10 cellular contexts compared by ENCODE assay signal in genomic region chr11:88886796-88887195, GRCh38.
DNase-seq lines count a peak whose midpoint lies in the region; ATAC-seq and TF ChIP-seq lines count a peak whose summit lies in the region.
"Had no signal": no experiment of that assay in that cellular context is flagged by ENCODE, and none has a peak within 500 bp of the region (broad histone marks: within the 10 kb centered on the region; RNA-seq: fewer than 3 reads in every experiment).

No MANE protein-coding gene starts in this region.

- H3K4me3 ChIP-seq in CD4-positive, alpha-beta memory T cell (ENCODE audit: low read length in 2 of 2), result no peak overlapping the region
- no peak overlapping the region for H3K4me3 ChIP-seq in SK-N-MC

- H3K4me1 ChIP-seq in CD4-positive, alpha-beta memory T cell (ENCODE audit: insufficient read depth, low read length), result no peaks in the 10 kb centered on the region

- CTCF ChIA-PET in CD4-positive, alpha-beta memory T cell (lab: Charles Lee; ENCODE audit: partially characterized antibody), result interaction anchor here (0.6 to 2.2 kb wide), 6 partner anchors 91 to 870 kb away, joined by 3 to 12 read pairs (median 4); no protein-coding TSS in a partner anchor

- H3K4me1 Mint-ChIP-seq in CD4-positive, alpha-beta memory T cell, result peaks cover 0 to 2% (median under 1%) of the 10 kb centered on the region in 4 donors
- H3K4me1 Mint-ChIP-seq in endothelial cell (ENCODE audit: unreplicated experiment), result no peaks in the 10 kb centered on the region

- POLR2A ChIA-PET in CD4-positive, alpha-beta memory T cell (lab: Charles Lee; ENCODE audit: partially characterized antibody), result no interaction called here

- H3K27ac Mint-ChIP-seq in CD4-positive, alpha-beta memory T cell, result peak overlapping the region in 1 of 7 donors; percentile 33
- H3K27ac Mint-ChIP-seq in endothelial cell (ENCODE audit: unreplicated experiment), result no peak overlapping the region
- H3K27ac Mint-ChIP-seq: T-helper 1 cell treated with Interleukin-12 subunit alpha and Interleukin-12 subunit beta and Interleukin-4 antibody, amounts not matched to agents 30 μg/mL and 1 μg/mL, for 36 hours had no signal

- in situ Hi-C loops in GM13976 (cut with MboI; ENCODE audit: low sequenced_read_pairs, unreplicated experiment), result loop anchor here (25.0 kb wide), 1 partner anchor 324 kb away; no protein-coding TSS in a partner anchor

- no peak overlapping the region for H3K27ac ChIP-seq in CD4-positive, alpha-beta memory T cell (ENCODE audit: low read depth, low read length)
- no peak overlapping the region for H3K27ac ChIP-seq in SK-N-MC
- H3K27ac ChIP-seq: neutrophil had no signal

- peak; percentile 73 for ATAC-seq in HG03354 (IDR thresholded peaks at IDR 0.05; ENCODE audit: poor library complexity, severe bottlenecking, unreplicated experiment)
- ATAC-seq in stimulated activated naive CD8-positive, alpha-beta T cell treated with anti-CD3 and anti-CD28 coated beads, Interleukin-15, Interleukin-2, amounts not matched to agents 100 U/mL and 50 U/mL, for 24 hours, result no peak
- no peak for ATAC-seq in GM19328 (IDR thresholded peaks at IDR 0.05; ENCODE audit: unreplicated experiment)

- peaks cover 2 to 40% (median 15%) of the 10 kb centered on the region in 8 donors for H3K9me3 Mint-ChIP-seq in CD4-positive, alpha-beta memory T cell
- H3K9me3 Mint-ChIP-seq in endothelial cell (ENCODE audit: unreplicated experiment), result no peaks in the 10 kb centered on the region

- no peaks in the 10 kb centered on the region for H3K27me3 Mint-ChIP-seq in CD4-positive, alpha-beta memory T cell
- no peaks in the 10 kb centered on the region for H3K27me3 Mint-ChIP-seq in endothelial cell (ENCODE audit: unreplicated experiment)

- no peaks in the 10 kb centered on the region for H3K27me3 ChIP-seq in CD4-positive, alpha-beta memory T cell (ENCODE audit: insufficient read depth, low read length)
- H3K27me3 ChIP-seq: neutrophil had no signal

- H3K9me3 ChIP-seq in CD4-positive, alpha-beta memory T cell (ENCODE audit: control insufficient read depth in 1 of 2, low read length in 2 of 2), result no peaks in the 10 kb centered on the region
- no peaks in the 10 kb centered on the region for H3K9me3 ChIP-seq in SK-N-MC (ENCODE audit: low read depth, low read length)
- H3K9me3 ChIP-seq: neutrophil had no signal

- no peaks in the 10 kb centered on the region for H3K36me3 ChIP-seq in CD4-positive, alpha-beta memory T cell (ENCODE audit: insufficient read depth, low read length)
- no peaks in the 10 kb centered on the region for H3K36me3 ChIP-seq in SK-N-MC (ENCODE audit: insufficient read depth, low read length)
- H3K36me3 ChIP-seq: neutrophil had no signal

- DNase-seq in CD4-positive, alpha-beta memory T cell, result peak in 4 of 5 donors; percentile 26 to 35 (median 31)
- DNase-seq in GM13976 (ENCODE audit: low spot score) (peak; percentile 8), SK-N-MC (ENCODE audit: low read depth, low spot score) (peak; percentile 1), endothelial cell (ENCODE audit: low spot score) (peak; percentile 24), NCI-H510A (lab: John Stamatoyannopoulos, UW) (no peak)
- DNase-seq in stimulated activated naive CD8-positive, alpha-beta T cell treated with anti-CD3 and anti-CD28 coated beads, Interleukin-15, Interleukin-2, amounts not matched to agents 100 U/mL and 50 U/mL, for 24 hours, result peak; percentile 19

- no peak overlapping the region for H3K9ac ChIP-seq in SK-N-MC (ENCODE audit: insufficient read length)

- no peak overlapping the region for H3K4me3 Mint-ChIP-seq in CD4-positive, alpha-beta memory T cell
- no peak overlapping the region for H3K4me3 Mint-ChIP-seq in endothelial cell (ENCODE audit: unreplicated experiment)
- H3K4me3 Mint-ChIP-seq: T-helper 1 cell treated with Interleukin-12 subunit alpha and Interleukin-12 subunit beta and Interleukin-4 antibody, amounts not matched to agents 30 μg/mL and 1 μg/mL, for 36 hours had no signal

- H3K36me3 Mint-ChIP-seq in CD4-positive, alpha-beta memory T cell, result no peaks in the 10 kb centered on the region
- peaks cover 9% of the 10 kb centered on the region for H3K36me3 Mint-ChIP-seq in endothelial cell (ENCODE audit: low read depth, unreplicated experiment)

- TF ChIP-seq CTCF in GM13976 (IDR thresholded peaks at IDR 0.05; ENCODE audit: borderline replicate concordance, control extremely low read depth, extremely low read depth, insufficient read depth, missing control alignments), result peak; percentile 64
- peak; percentile 31 for TF ChIP-seq CTCF in endothelial cell (IDR thresholded peaks at IDR 0.05; ENCODE audit: unreplicated experiment)

- intact Hi-C loops in CD4-positive, alpha-beta memory T cell (cut with micrococcal nuclease), result loop anchor here (1.0 to 5.0 kb wide), 5 partner anchors 342 to 870 kb away; no protein-coding TSS in a partner anchor
